Comparison of ENCODE assay signal across 20 cellular contexts in the genomic region with DNA sequence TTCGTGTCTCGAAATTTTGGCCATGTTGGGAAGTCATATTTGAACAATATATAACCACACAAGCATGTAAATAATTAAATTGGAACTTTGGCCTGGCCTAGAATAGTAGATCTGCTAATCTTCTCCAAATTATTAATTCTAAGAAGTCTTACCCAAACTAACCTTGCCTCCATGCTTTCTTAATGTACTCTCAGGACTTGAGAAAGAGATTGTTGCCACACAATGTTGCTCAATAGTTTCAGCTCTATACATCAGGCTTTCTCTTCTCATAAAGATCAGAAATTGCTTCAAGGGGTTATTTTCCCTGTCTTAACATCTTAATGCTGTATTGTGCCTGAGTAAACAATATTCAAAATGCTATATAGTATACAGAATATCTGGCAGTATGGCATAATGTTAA.
"Had no signal": no experiment of that assay in that cellular context is flagged by ENCODE, and none has a peak within 500 bp of the region (broad histone marks: within the 10 kb centered on the region; RNA-seq: fewer than 3 reads in every experiment).

No MANE protein-coding gene starts in this region.

- H3K9me3 Mint-ChIP-seq: activated CD8-positive, alpha-beta T cell treated with anti-CD3 and anti-CD28 coated beads for 36 hours; activated naive CD8-positive, alpha-beta T cell treated with anti-CD3 and anti-CD28 coated beads, Interleukin-2, amount 50 U/mL, for 24 hours; activated T-helper 1 cell treated with anti-CD3 and anti-CD28 coated beads, Interleukin-12 subunit alpha, Interleukin-12 subunit beta, Interleukin-2, Interleukin-4 antibody, amounts not matched to agents 30 ng/mL and 10 ng/mL and 1 ng/mL, durations not matched to agents 14 hours and 24 hours and 36 hours; naive B cell; type B pancreatic cell had no signal

- H3K27ac ChIP-seq: epithelial cell of prostate, neutrophil had no signal

- H3K36me3 Mint-ChIP-seq: naive B cell, type B pancreatic cell had no signal

- H3K36me3 ChIP-seq: neutrophil had no signal

- H3K4me1 Mint-ChIP-seq: activated naive CD8-positive, alpha-beta T cell treated with anti-CD3 and anti-CD28 coated beads, Interleukin-2, amount 50 U/mL, for 24 hours; naive B cell had no signal

- H3K27me3 ChIP-seq: neutrophil had no signal

- H3K4me3 ChIP-seq: smooth muscle cell had no signal

- H3K27me3 Mint-ChIP-seq: activated naive CD8-positive, alpha-beta T cell treated with anti-CD3 and anti-CD28 coated beads, Interleukin-2, amount 50 U/mL, for 24 hours had no signal

- H3K4me3 Mint-ChIP-seq: activated CD8-positive, alpha-beta T cell treated with anti-CD3 and anti-CD28 coated beads for 36 hours; activated naive CD8-positive, alpha-beta T cell treated with anti-CD3 and anti-CD28 coated beads, Interleukin-2, amount 50 U/mL, for 24 hours; activated T-helper 1 cell treated with anti-CD3 and anti-CD28 coated beads, Interleukin-12 subunit alpha, Interleukin-12 subunit beta, Interleukin-2, Interleukin-4 antibody, amounts not matched to agents 30 ng/mL and 10 ng/mL and 1 ng/mL, durations not matched to agents 14 hours and 24 hours and 36 hours; naive B cell; type B pancreatic cell had no signal

- DNase-seq: activated CD4-positive, alpha-beta T cell treated with anti-CD3 and anti-CD28 coated beads for 4 hours; activated CD8-positive, alpha-beta memory T cell treated with anti-CD3 and anti-CD28 coated beads, Interleukin-2, amount 50 U/mL, for 4 hours; activated CD8-positive, alpha-beta T cell treated with anti-CD3 and anti-CD28 coated beads for 36 hours; activated naive CD4-positive, alpha-beta T cell; activated naive CD8-positive, alpha-beta T cell treated with anti-CD3 and anti-CD28 coated beads, Interleukin-2, amount 50 U/mL, for 24 hours; cortex of kidney; effector CD8-positive, alpha-beta T cell; hippocampal formation; kidney glomerular epithelial cell; midbrain; naive B cell; posterior cingulate gyrus; stimulated activated CD4-positive, alpha-beta T cell treated with anti-CD3 and anti-CD28 coated beads, Interleukin-1b, Interleukin-23, amount 100 ng/mL, for 48 hours; stimulated activated naive CD4-positive, alpha-beta T cell; T-helper 1 cell had no signal

- H3K4me2 ChIP-seq: smooth muscle cell had no signal

- ATAC-seq: activated CD8-positive, alpha-beta T cell treated with anti-CD3 and anti-CD28 coated beads for 36 hours; activated naive CD8-positive, alpha-beta T cell treated with anti-CD3 and anti-CD28 coated beads, Interleukin-2, amount 50 U/mL, for 24 hours had no signal

- H3K27ac Mint-ChIP-seq: activated CD8-positive, alpha-beta T cell treated with anti-CD3 and anti-CD28 coated beads for 36 hours; activated naive CD8-positive, alpha-beta T cell treated with anti-CD3 and anti-CD28 coated beads, Interleukin-2, amount 50 U/mL, for 24 hours; activated T-helper 1 cell treated with anti-CD3 and anti-CD28 coated beads, Interleukin-12 subunit alpha, Interleukin-12 subunit beta, Interleukin-2, Interleukin-4 antibody, amounts not matched to agents 30 ng/mL and 10 ng/mL and 1 ng/mL, durations not matched to agents 14 hours and 24 hours and 36 hours; naive B cell; type B pancreatic cell had no signal

- H3K9me3 ChIP-seq: neutrophil had no signal
